Comparison of ENCODE assay signal across 25 cellular contexts in genomic region chr22:46985507-46985882, GRCh38.
DNase-seq lines count a peak whose midpoint lies in the region; ATAC-seq, FAIRE-seq and TF ChIP-seq lines count a peak whose summit lies in the region.
"Had no signal": no experiment of that assay in that cellular context is flagged by ENCODE, and none has a peak within 500 bp of the region (broad histone marks: within the 10 kb centered on the region; RNA-seq: fewer than 3 reads in every experiment).

No MANE protein-coding gene starts in this region.

- no peak overlapping the region for H2AFZ ChIP-seq in keratinocyte (ENCODE audit: control insufficient read depth, low read length)
- H2AFZ ChIP-seq in MM.1S (ENCODE audit: low read length): no peak overlapping the region

- peak; percentile 75 for FAIRE-seq in keratinocyte (lab: Jason Lieb, UNC)
- FAIRE-seq: GM18507, kidney, small intestine, TTC549 had no signal

- H3K79me2 ChIP-seq in keratinocyte (ENCODE audit: control insufficient read depth, insufficient read depth, low read length): no peaks in the 10 kb centered on the region
- no peaks in the 10 kb centered on the region for H3K79me2 ChIP-seq in MM.1S (ENCODE audit: low read length)

- H3K4me3 ChIP-seq in Panc1 (ENCODE audit: low read depth in 2 of 2, low read length in 2 of 2): no peak overlapping the region
- no peak overlapping the region for H3K4me3 ChIP-seq in choroid plexus epithelial cell (ENCODE audit: low read depth, low read length)
- no peak overlapping the region for H3K4me3 ChIP-seq in keratinocyte (ENCODE audit: control insufficient read depth in 2 of 3, extremely low read depth in 1 of 3, insufficient read depth in 2 of 3, low read depth in 1 of 3, low read length in 3 of 3)
- no peak overlapping the region for H3K4me3 ChIP-seq in MM.1S (ENCODE audit: low read length)
- H3K4me3 ChIP-seq: colonic mucosa, gastrocnemius medialis, lower lobe of right lung, SJSA1 had no signal

- ATAC-seq in Panc1 (peak; percentile 51; the same call in 1 of the 2 replicates), omental fat pad (ENCODE audit: low FRiP score) (no peak)
- ATAC-seq: activated CD4-positive, alpha-beta T cell treated with anti-CD3 and anti-CD28 coated beads for 36 hours; activated T-cell treated with anti-CD3 and anti-CD28 coated beads, Interleukin-2, amount 50 U/mL, for 72 hours; gastrocnemius medialis; lower lobe of right lung; stimulated activated naive B cell treated with anti-CD40 and anti-IgM and Interleukin-4, amounts not matched to agents 10 μg/mL and 1 μg/mL and 100 μg/mL, for 72 hours had no signal

- CTCF ChIA-PET in Panc1 (lab: Charles Lee): no interaction called here

- DNase-seq in Daoy (ENCODE audit: low read depth): peak; percentile 29
- DNase-seq in Panc1 (ENCODE audit: low read depth, low spot score): no peak
- no peak for DNase-seq in choroid plexus epithelial cell (ENCODE audit: low read depth)
- no peak for DNase-seq in keratinocyte (ENCODE audit: low read depth, low spot score)
- no peak for DNase-seq in omental fat pad (ENCODE audit: low spot score)
- DNase-seq in NOMO-1 (lab: John Stamatoyannopoulos, UW; ENCODE audit: unreplicated experiment in 2 of 2): no peak
- no peak for DNase-seq in MM.1S
- no peak for DNase-seq in ecto neural progenitor cell (ENCODE audit: low spot score)
- DNase-seq: activated CD4-positive, alpha-beta T cell treated with anti-CD3 and anti-CD28 coated beads for 36 hours; activated naive CD4-positive, alpha-beta T cell treated with anti-CD3 and anti-CD28 coated beads for 36 hours; activated T-cell treated with anti-CD3 and anti-CD28 coated beads, Interleukin-2, amount 50 U/mL, for 72 hours; CD4-positive, CD25-positive, alpha-beta regulatory T cell; colonic mucosa; DMS 273 treated with DMSO at 0.1 percent for 48 hours; gastrocnemius medialis; lower lobe of right lung; NCI-H2029; stimulated activated CD4-positive, alpha-beta T cell treated with anti-CD3 and anti-CD28 coated beads, Interleukin-2, amount 100 ng/mL, for 48 hours; stimulated activated naive B cell treated with anti-CD40 and anti-IgM and Interleukin-4, amounts not matched to agents 10 μg/mL and 1 μg/mL and 100 μg/mL, for 72 hours; T-helper 1 cell had no signal

- H3K27ac ChIP-seq in Panc1 (ENCODE audit: low read length): no peak overlapping the region
- no peak overlapping the region for H3K27ac ChIP-seq in keratinocyte (ENCODE audit: control insufficient read depth, insufficient read depth, low read length)
- H3K27ac ChIP-seq in MM.1S (ENCODE audit: low read length): no peak overlapping the region
- H3K27ac ChIP-seq: colonic mucosa, gastrocnemius medialis, lower lobe of right lung, SJSA1 had no signal

- H3K9me3 ChIP-seq in Panc1 (ENCODE audit: control insufficient read depth, insufficient read depth, low read depth, low read length) (no peaks in the 10 kb centered on the region), keratinocyte (ENCODE audit: control insufficient read depth, low read depth, low read length) (no peaks in the 10 kb centered on the region), MM.1S (replicated peaks; ENCODE audit: insufficient read depth, low read length) (no peaks in the 10 kb centered on the region)
- H3K9me3 ChIP-seq: colonic mucosa, gastrocnemius medialis, lower lobe of right lung, SJSA1 had no signal

- no peaks in the 10 kb centered on the region for H3K36me3 ChIP-seq in Panc1 (ENCODE audit: control insufficient read depth, insufficient read depth, low read length)
- peaks cover 0 to 3% of the 10 kb centered on the region in 2 experiments for H3K36me3 ChIP-seq in keratinocyte (ENCODE audit: control insufficient read depth in 2 of 2, extremely low read depth in 1 of 2, insufficient read depth in 2 of 2, low read length in 2 of 2)
- H3K36me3 ChIP-seq in MM.1S (replicated peaks; ENCODE audit: insufficient read depth, low read length): no peaks in the 10 kb centered on the region; the same call in 1 of the 2 replicates
- H3K36me3 ChIP-seq: colonic mucosa, gastrocnemius medialis had no signal

- H3K9me1 ChIP-seq in keratinocyte (ENCODE audit: control insufficient read depth, extremely low read depth, insufficient read depth, low read length): no peaks in the 10 kb centered on the region

- H3K9ac ChIP-seq in keratinocyte (ENCODE audit: control insufficient read depth, extremely low read depth, insufficient read depth, low read length) (no peak overlapping the region), MM.1S (ENCODE audit: low read length) (no peak overlapping the region)

- no peaks in the 10 kb centered on the region for H3F3A ChIP-seq in MM.1S (ENCODE audit: insufficient read depth, low read length)

- POLR2A ChIA-PET in Panc1 (lab: Charles Lee): interaction anchor here (0.6 kb wide), 1 partner anchor 699 kb away, joined by 4 read pairs; no protein-coding TSS in a partner anchor

- H4K20me1 ChIP-seq in keratinocyte (ENCODE audit: control insufficient read depth, extremely low read depth, insufficient read depth, low read length) (no peaks in the 10 kb centered on the region), MM.1S (ENCODE audit: insufficient read depth, low read length) (no peaks in the 10 kb centered on the region)

- no peaks in the 10 kb centered on the region for H3K9me2 ChIP-seq in MM.1S (replicated peaks; ENCODE audit: insufficient read depth, low read length)

- in situ Hi-C loops in Panc1 (cut with HindIII; ENCODE audit: low pct_unique_long_range_greater_than_20kb, low sequenced_read_pairs): no loop called here

- peak overlapping the region; percentile 72 for H3K4me2 ChIP-seq in keratinocyte (ENCODE audit: control insufficient read depth, extremely low read depth, insufficient read depth, low read depth, low read length)
- no peak overlapping the region for H3K4me2 ChIP-seq in MM.1S (ENCODE audit: low read depth, low read length)

- no peak for TF ChIP-seq CTCF in Panc1 (IDR thresholded peaks at IDR 0.05)
- TF ChIP-seq CTCF in choroid plexus epithelial cell (conservative IDR thresholded peaks at IDR 0.05; ENCODE audit: low read depth, low read length): peak; percentile 32
- TF ChIP-seq CTCF in keratinocyte (optimal IDR thresholded peaks at IDR 0.05 in 1 of 3, IDR thresholded peaks at IDR 0.05 in 1 of 3, conservative IDR thresholded peaks at IDR 0.05 in 1 of 3; ENCODE audit: extremely low read depth in 1 of 3, insufficient read depth in 2 of 3, low read length in 3 of 3): no peak
- no peak for TF ChIP-seq CTCF in omental fat pad (IDR thresholded peaks at IDR 0.05)
- TF ChIP-seq CTCF in MM.1S (IDR thresholded peaks at IDR 0.05; ENCODE audit: low read length): no peak

- dilution Hi-C loops in keratinocyte (cut with MboI; ENCODE audit: extremely low pct_ligation_motif_present, low sequenced_read_pairs): no loop called here

- H3K27me3 ChIP-seq in Panc1 (ENCODE audit: control insufficient read depth, insufficient read depth, low read length): no peaks in the 10 kb centered on the region
- no peaks in the 10 kb centered on the region for H3K27me3 ChIP-seq in keratinocyte (ENCODE audit: control insufficient read depth, extremely low read depth, insufficient read depth, low read length)
- H3K27me3 ChIP-seq in MM.1S (replicated peaks; ENCODE audit: insufficient read depth, low read length): no peaks in the 10 kb centered on the region
- H3K27me3 ChIP-seq: colonic mucosa, gastrocnemius medialis, SJSA1 had no signal

- BruUV-seq in Panc1 (replicated peaks; lab: Mats Ljungman, UMichigan): no TSS peak

- H3K4me1 ChIP-seq in Panc1 (ENCODE audit: control insufficient read depth, insufficient read depth, low read length) (no peaks in the 10 kb centered on the region), keratinocyte (ENCODE audit: control insufficient read depth, extremely low read depth, insufficient read depth, low read length) (peaks cover 18% of the 10 kb centered on the region), MM.1S (ENCODE audit: low read length) (no peaks in the 10 kb centered on the region)
- H3K4me1 ChIP-seq: colonic mucosa, gastrocnemius medialis, lower lobe of right lung had no signal

- intact Hi-C loops in Panc1 (cut with micrococcal nuclease; ENCODE audit: unreplicated experiment): no loop called here
